Comparison of ENCODE assay signal across 14 cellular contexts in genomic region chr12:57586832-57587429, GRCh38. TPM values are rescaled to one million over a fixed set of nuclear protein-coding genes. Genes with fewer than 3 reads are reported as not detected.
DNase-seq lines count a peak whose midpoint lies in the region; TF ChIP-seq lines count a peak whose summit lies in the region.
"Had no signal": no experiment of that assay in that cellular context is flagged by ENCODE, and none has a peak within 500 bp of the region (broad histone marks: within the 10 kb centered on the region; RNA-seq: fewer than 3 reads in every experiment).

No MANE protein-coding gene starts in this region.

- DNase-seq in SJSA1 (ENCODE audit: low read depth in 1 of 2, low spot score in 2 of 2) (peak; percentile 76 to 79), dorsolateral prefrontal cortex (no peak), MV-4-11 (lab: John Stamatoyannopoulos, UW) (no peak), HCEC 1CT (no peak)
- DNase-seq: C1 segment of cervical spinal cord; Calu3; CD4-positive, alpha-beta memory T cell; COR-L47; DMS53; DMS79 treated with DMSO at 0.1 percent for 48 hours; GF-D8; GOT3 had no signal

- TF ChIP-seq CTCF in dorsolateral prefrontal cortex (IDR thresholded peaks at IDR 0.05 in 54 of 56, conservative IDR thresholded peaks at IDR 0.05 in 2 of 56; ENCODE audit: low read depth in 1 of 56, partially characterized antibody in 56 of 56) = no peak

- peaks cover 4% of the 10 kb centered on the region for H3K36me3 ChIP-seq in SJSA1
- H3K36me3 ChIP-seq: HAP-1 had no signal

- peaks cover 18% of the 10 kb centered on the region for H3K4me1 ChIP-seq in SJSA1 (replicated peaks)

- H3K27me3 ChIP-seq in SJSA1 (replicated peaks) = peaks cover 44% of the 10 kb centered on the region
- no peaks in the 10 kb centered on the region for H3K27me3 ChIP-seq in dorsolateral prefrontal cortex

- H3K27ac ChIP-seq in SJSA1 = no peak overlapping the region
- peak overlapping the region in 32 of 59 donors; percentile 5 to 88 (median 52) for H3K27ac ChIP-seq in dorsolateral prefrontal cortex

- H3K4me3 ChIP-seq in SJSA1 (no peak overlapping the region), dorsolateral prefrontal cortex (no peak overlapping the region)
- H3K4me3 ChIP-seq: HAP-1 had no signal

- intact Hi-C loops in dorsolateral prefrontal cortex (cut with DNase I) = loop anchor here in 1 of 2 donors (10.0 kb wide), 1 partner anchor 148 kb away; the partner anchor contains the start of gene AGAP2

- H3K9me3 ChIP-seq in SJSA1 (replicated peaks) = 0 out of 2 replicates have a peak, but pooled peaks cover 2% of the 10 kb centered on the region

RNA-seq across cellular contexts. Expression of gene PIP4K2C, which starts 4.1 kb away (rescaled TPM):
- 544 and 654 TPM in 2 replicates for total RNA-seq in SJSA1 (2014; rRNA removed; shearing (Covaris generic))
- 100 to 1,000 TPM in 2 of 120 experiments, 10 to 100 TPM in 118; 37.9 to 103 (median 73.9) TPM for total RNA-seq in dorsolateral prefrontal cortex

RNA-seq across cellular contexts. Expression of gene DTX3, which starts 17.7 kb away (rescaled TPM):
- 187 and 286 TPM in 2 replicates for total RNA-seq in SJSA1 (2014; rRNA removed; shearing (Covaris generic))
- total RNA-seq in dorsolateral prefrontal cortex = 100 to 1,000 TPM in 112 of 120 experiments, 10 to 100 TPM in 8; 85.9 to 178 (median 123) TPM

RNA-seq across cellular contexts. Expression of gene ARHGEF25, which starts 24.3 kb away (rescaled TPM):
- 107 and 145 TPM in 2 replicates for total RNA-seq in SJSA1 (2014; rRNA removed; shearing (Covaris generic))
- total RNA-seq in dorsolateral prefrontal cortex = 100 to 1,000 TPM in 54 of 120 experiments, 10 to 100 TPM in 66; 29.1 to 145 (median 96.5) TPM

RNA-seq across cellular contexts. Expression of gene KIF5A, which starts 37.1 kb away (rescaled TPM):
- total RNA-seq in SJSA1 (2014; rRNA removed; shearing (Covaris generic)) = 2.1 and 2.8 TPM in 2 replicates
- total RNA-seq in dorsolateral prefrontal cortex = 1,000 to 10,000 TPM in 27 of 120 experiments, 100 to 1,000 TPM in 93; 272 to 2,157 (median 860) TPM
- total RNA-seq: Calu3, G401 had no signal

RNA-seq across cellular contexts. Expression of gene DCTN2, which starts 39.9 kb away (rescaled TPM):
- total RNA-seq in SJSA1 (2014; rRNA removed; shearing (Covaris generic)) = 3,855 and 4,325 TPM in 2 replicates
- total RNA-seq in dorsolateral prefrontal cortex = 100 to 1,000 TPM; 106 to 224 (median 181) TPM

Comparison
In these comparisons a context has a peak if more than half of its experiments do, and no peak if none do; other contexts are left out.
1. DNase-seq: peak in SJSA1 (2 of 2); none in dorsolateral prefrontal cortex (0 of 10), MV-4-11 (single experiment) and HCEC 1CT (single experiment).